In genomic region chr2:68468801-68469200, GRCh38 we compare ENCODE assay signal across 14 cellular contexts. TPM values are rescaled to one million over a fixed set of nuclear protein-coding genes. Genes with fewer than 3 reads are reported as not detected.
A peak's percentile ranks its signal among the peaks of the same experiment; 100 is the strongest.
DNase-seq lines count a peak whose midpoint lies in the region; ATAC-seq, FAIRE-seq and TF ChIP-seq lines count a peak whose summit lies in the region.
"Had no signal": no experiment of that assay in that cellular context is flagged by ENCODE, and none has a peak within 500 bp of the region (broad histone marks: within the 10 kb centered on the region; RNA-seq: fewer than 3 reads in every experiment).

No MANE protein-coding gene starts in this region.

- no peak for TF ChIP-seq CTCF in SU-DHL-6 (IDR thresholded peaks at IDR 0.05; ENCODE audit: insufficient read depth, low read length, poor library complexity, severe bottlenecking)
- TF ChIP-seq CTCF in dorsolateral prefrontal cortex (IDR thresholded peaks at IDR 0.05 in 54 of 56, conservative IDR thresholded peaks at IDR 0.05 in 2 of 56; ENCODE audit: low read depth in 1 of 56, partially characterized antibody in 56 of 56), result no peak
- no peak for TF ChIP-seq CTCF in kidney (IDR thresholded peaks at IDR 0.05; ENCODE audit: borderline replicate concordance, extremely low read depth, insufficient read depth)

- H3K27me3 ChIP-seq in SU-DHL-6 (ENCODE audit: low read length) (no peaks in the 10 kb centered on the region), iPS-20b (ENCODE audit: insufficient read depth, low read length) (no peaks in the 10 kb centered on the region), dorsolateral prefrontal cortex (no peaks in the 10 kb centered on the region)
- H3K27me3 ChIP-seq: brain microvascular endothelial cell had no signal

- H3K4me1 ChIP-seq in iPS-20b (ENCODE audit: insufficient read depth, low read length) (no peaks in the 10 kb centered on the region), kidney (ENCODE audit: control insufficient read depth in 1 of 2, insufficient read depth in 1 of 2, low read depth in 1 of 2, low read length in 2 of 2) (peaks cover 5% of the 10 kb centered on the region in 2 donors)

- H3K27me3 Mint-ChIP-seq in stimulated activated naive CD8-positive, alpha-beta T cell treated with anti-CD3 and anti-CD28 coated beads, Interleukin-15, Interleukin-2, amounts not matched to agents 100 ng/mL and 50 ng/mL, for 24 hours, result no peaks in the 10 kb centered on the region

- no peaks in the 10 kb centered on the region for H4K20me1 ChIP-seq in SU-DHL-6 (ENCODE audit: low read depth, low read length)

- H3K9me3 ChIP-seq in SU-DHL-6 (ENCODE audit: insufficient read depth, low read length) (no peaks in the 10 kb centered on the region), iPS-20b (ENCODE audit: insufficient read depth, low read depth, low read length) (no peaks in the 10 kb centered on the region), kidney (ENCODE audit: control insufficient read depth in 1 of 2, low read length in 2 of 2) (no peaks in the 10 kb centered on the region)

- no peaks in the 10 kb centered on the region for H3K9me3 Mint-ChIP-seq in stimulated activated naive CD8-positive, alpha-beta T cell treated with anti-CD3 and anti-CD28 coated beads, Interleukin-15, Interleukin-2, amounts not matched to agents 100 ng/mL and 50 ng/mL, for 24 hours

- H3K36me3 ChIP-seq in SU-DHL-6 (ENCODE audit: low read length) (no peaks in the 10 kb centered on the region), iPS-20b (ENCODE audit: insufficient read depth, low read depth, low read length) (no peaks in the 10 kb centered on the region), kidney (ENCODE audit: control insufficient read depth in 1 of 2, insufficient read depth in 2 of 2, low read length in 2 of 2) (no peaks in the 10 kb centered on the region)
- H3K36me3 ChIP-seq: brain microvascular endothelial cell had no signal

- H3K27ac Mint-ChIP-seq in stimulated activated naive CD8-positive, alpha-beta T cell treated with anti-CD3 and anti-CD28 coated beads, Interleukin-15, Interleukin-2, amounts not matched to agents 100 ng/mL and 50 ng/mL, for 24 hours, result no peak overlapping the region

- no peak for DNase-seq in stimulated activated naive CD8-positive, alpha-beta T cell treated with anti-CD3 and anti-CD28 coated beads, Interleukin-15, Interleukin-2, amounts not matched to agents 100 U/mL and 50 U/mL, for 24 hours
- DNase-seq in dorsolateral prefrontal cortex, result no peak
- no peak for DNase-seq in kidney
- DNase-seq: activated CD4-positive, alpha-beta T cell treated with anti-CD3 and anti-CD28 coated beads, Interleukin-2, amount 50 U/mL, for 1 hour; brain microvascular endothelial cell; NCI-H2081; retina; SHP77 treated with DMSO at 0.1 percent for 48 hours had no signal

- no peaks in the 10 kb centered on the region for H3K36me3 Mint-ChIP-seq in stimulated activated naive CD8-positive, alpha-beta T cell treated with anti-CD3 and anti-CD28 coated beads, Interleukin-15, Interleukin-2, amounts not matched to agents 100 ng/mL and 50 ng/mL, for 24 hours (ENCODE audit: low read depth)

- peak overlapping the region; percentile 95 for H3K4me3 ChIP-seq in SU-DHL-6 (ENCODE audit: insufficient read depth, low read length, poor library complexity, severe bottlenecking)
- peak overlapping the region; percentile 88 for H3K4me3 ChIP-seq in iPS-20b (ENCODE audit: low read length)
- no peak overlapping the region for H3K4me3 ChIP-seq in dorsolateral prefrontal cortex
- H3K4me3 ChIP-seq in kidney (ENCODE audit: low read length in 2 of 2), result peak overlapping the region in 1 of 2 donors; percentile 93

- no peaks in the 10 kb centered on the region for H3K9me2 ChIP-seq in SU-DHL-6 (replicated peaks; ENCODE audit: insufficient read depth, low read length)

- H3K79me2 ChIP-seq in SU-DHL-6 (ENCODE audit: insufficient read depth, low read length), result no peaks in the 10 kb centered on the region

- peak overlapping the region; percentile 100 for H3K4me2 ChIP-seq in SU-DHL-6 (ENCODE audit: low read depth, low read length, poor library complexity, severe bottlenecking)

- H3F3A ChIP-seq in SU-DHL-6 (ENCODE audit: insufficient read depth), result peaks cover 11% of the 10 kb centered on the region

- H3K27ac ChIP-seq in SU-DHL-6 (ENCODE audit: low read depth, low read length), result no peak overlapping the region
- H3K27ac ChIP-seq in iPS-20b (ENCODE audit: low read length), result no peak overlapping the region
- no peak overlapping the region for H3K27ac ChIP-seq in dorsolateral prefrontal cortex
- H3K27ac ChIP-seq in kidney (ENCODE audit: low read depth in 2 of 2, low read length in 2 of 2), result no peak overlapping the region
- H3K27ac ChIP-seq: brain microvascular endothelial cell had no signal

- intact Hi-C loops in dorsolateral prefrontal cortex (cut with DNase I), result loop anchor here (10.0 kb wide), 3 partner anchors 246 to 456 kb away; no protein-coding TSS in a partner anchor
- intact Hi-C loops in kidney (cut with DNase I), result no loop called here

- H2AFZ ChIP-seq in SU-DHL-6 (ENCODE audit: low read depth, low read length, severe bottlenecking), result no peak overlapping the region

- peak overlapping the region; percentile 96 for H3K4me3 Mint-ChIP-seq in stimulated activated naive CD8-positive, alpha-beta T cell treated with anti-CD3 and anti-CD28 coated beads, Interleukin-15, Interleukin-2, amounts not matched to agents 100 ng/mL and 50 ng/mL, for 24 hours

- no peak for ATAC-seq in stimulated activated naive CD8-positive, alpha-beta T cell treated with anti-CD3 and anti-CD28 coated beads, Interleukin-15, Interleukin-2, amounts not matched to agents 100 U/mL and 50 U/mL, for 24 hours
- ATAC-seq in HG03108 (IDR thresholded peaks at IDR 0.05; ENCODE audit: unreplicated experiment) (no peak), HG03571 (IDR thresholded peaks at IDR 0.05; ENCODE audit: unreplicated experiment) (no peak)
- ATAC-seq: left lobe of liver had no signal

- H3K9ac ChIP-seq in SU-DHL-6 (ENCODE audit: low read length) (0 out of 2 replicates have a peak overlapping the region, but pooled peaks have one; percentile 89), iPS-20b (ENCODE audit: low read depth, low read length) (no peak overlapping the region), kidney (ENCODE audit: low read length in 2 of 2) (no peak overlapping the region)

- FAIRE-seq in kidney (lab: Jason Lieb, UNC), result no peak

- H3K4me1 Mint-ChIP-seq in stimulated activated naive CD8-positive, alpha-beta T cell treated with anti-CD3 and anti-CD28 coated beads, Interleukin-15, Interleukin-2, amounts not matched to agents 100 ng/mL and 50 ng/mL, for 24 hours (ENCODE audit: low read depth), result peaks cover 68% of the 10 kb centered on the region

RNA-seq across cellular contexts. Expression of gene APLF, which starts 1.4 kb away (rescaled TPM):
- total RNA-seq in dorsolateral prefrontal cortex (10 to 100 TPM in 36 of 120 experiments, 1 to 10 TPM in 84; 4.5 to 15.3 (median 9.1) TPM), kidney (5.9 TPM)
- 0.95 TPM for polyA plus RNA-seq in kidney (ENCODE audit: insufficient read depth, low read depth, low replicate concordance)

RNA-seq across cellular contexts. Expression of gene FBXO48, which starts 1.7 kb away (rescaled TPM):
- total RNA-seq in dorsolateral prefrontal cortex (1 to 10 TPM; 1.2 to 3.7 (median 2.4) TPM), kidney (1.3 TPM)
- 0.86 TPM for polyA plus RNA-seq in kidney (ENCODE audit: insufficient read depth, low read depth, low replicate concordance)

Comparison
In these comparisons a context has a peak if more than half of its experiments do, and no peak if none do; other contexts are left out.
1. H3K4me3 ChIP-seq: peak in SU-DHL-6 (single experiment) and iPS-20b (single experiment); none in dorsolateral prefrontal cortex (0 of 59).